ENCODE assay signal across 8 cellular contexts in the genomic region with DNA sequence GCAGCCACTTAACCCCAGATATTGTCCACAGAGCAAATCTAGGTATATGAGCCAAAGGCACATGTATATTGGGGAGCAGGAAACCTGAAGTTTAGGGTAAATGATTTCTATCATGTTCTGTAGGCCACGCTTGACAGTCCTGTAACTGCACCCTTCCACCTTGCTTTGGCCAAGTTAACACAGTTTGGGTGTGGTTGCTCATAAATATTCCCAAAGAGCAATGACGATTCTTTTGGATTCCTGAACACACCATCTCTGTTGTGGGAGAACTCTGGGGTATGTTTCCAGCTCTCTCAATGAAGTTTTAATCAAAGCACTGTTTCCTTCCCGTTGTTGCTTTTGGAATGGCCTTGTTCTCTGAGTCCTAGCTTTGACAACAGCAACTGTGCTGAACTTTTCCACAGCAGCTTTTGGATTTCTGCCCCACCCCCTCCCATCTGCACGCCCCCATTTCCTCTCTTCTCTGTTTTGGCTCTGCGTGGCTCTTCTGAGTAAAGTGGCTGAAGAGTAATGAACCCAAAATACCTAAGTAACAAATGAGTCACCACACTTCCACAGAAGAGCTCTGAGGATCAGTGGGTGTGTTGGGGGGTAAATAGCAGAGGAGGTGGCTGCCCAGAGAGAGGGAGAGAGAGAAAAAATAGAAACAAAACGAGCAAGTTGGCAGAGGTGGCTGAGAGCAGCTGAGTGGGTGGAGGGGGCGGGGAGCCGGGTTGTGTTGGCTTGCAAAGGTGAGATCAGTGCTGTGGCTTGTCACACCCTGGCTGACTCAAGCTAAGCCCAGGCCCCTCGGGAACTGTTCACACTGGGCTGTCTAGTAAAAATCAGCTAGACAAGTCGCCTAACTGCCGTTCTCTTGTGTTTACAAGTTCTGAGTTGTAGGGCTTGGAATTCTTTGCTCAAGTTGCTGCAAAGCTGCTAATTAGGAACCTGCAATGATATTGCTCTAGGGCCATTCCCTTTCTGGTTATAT. TPM values are rescaled to one million over a fixed set of nuclear protein-coding genes. Genes with fewer than 3 reads are reported as not detected.
DNase-seq lines count a peak whose midpoint lies in the region; TF ChIP-seq lines count a peak whose summit lies in the region.

No MANE protein-coding gene starts in this region.

- in situ Hi-C loops in GM13976 (cut with MboI; ENCODE audit: low sequenced_read_pairs, unreplicated experiment), result no loop called here

- H3K9ac ChIP-seq in MM.1S (ENCODE audit: low read length), result peak overlapping the region; percentile 37; the same call in 1 of the 2 replicates

- peak overlapping the region; percentile 57 for H3K4me3 Mint-ChIP-seq in activated CD4-positive, alpha-beta memory T cell treated with anti-CD3 and anti-CD28 coated beads, Interleukin-2, amount 10 ng/mL, durations not matched to agents 7 days and 5 days

- H3K4me3 ChIP-seq in HEK293 (ENCODE audit: low read depth, low read length), result peak overlapping the region; percentile 6; the same call in 1 of the 2 replicates
- no peak overlapping the region; the same call in 1 of the 2 replicates for H3K4me3 ChIP-seq in MM.1S (ENCODE audit: low read length)
- no peak overlapping the region for H3K4me3 ChIP-seq in effector memory CD4-positive, alpha-beta T cell (ENCODE audit: insufficient read depth, low read depth, low read length, poor library complexity, severe bottlenecking)
- no peak overlapping the region for H3K4me3 ChIP-seq in BE2C (ENCODE audit: low read depth, low read length)

- H3K4me1 Mint-ChIP-seq in activated CD4-positive, alpha-beta memory T cell treated with anti-CD3 and anti-CD28 coated beads, Interleukin-2, amount 10 ng/mL, durations not matched to agents 7 days and 5 days, result peaks cover 73% of the 10 kb centered on the region

- peak overlapping the region; percentile 61 for H3K27ac ChIP-seq in HEK293 (ENCODE audit: extremely low read depth, low read depth, low read length)
- H3K27ac ChIP-seq in MM.1S (ENCODE audit: low read length), result peak overlapping the region; percentile 73
- H3K27ac ChIP-seq in effector memory CD4-positive, alpha-beta T cell (ENCODE audit: insufficient read depth, low read length, poor library complexity, severe bottlenecking), result peak overlapping the region; percentile 54

- H3K9me3 Mint-ChIP-seq in activated CD4-positive, alpha-beta memory T cell treated with anti-CD3 and anti-CD28 coated beads, Interleukin-2, amount 10 ng/mL, durations not matched to agents 7 days and 5 days, result no peaks in the 10 kb centered on the region

- POLR2A ChIA-PET in HEK293 (lab: Yijun Ruan, JAX), result interaction anchor here (0.6 to 1.1 kb wide), 5 partner anchors 12 to 181 kb away, joined by 3 to 6 read pairs (median 4); a partner anchor contains a TSS
- POLR2A ChIA-PET in activated CD4-positive, alpha-beta memory T cell treated with anti-CD3 and anti-CD28 coated beads, Interleukin-2, amount 10 ng/mL, durations not matched to agents 7 days and 5 days (lab: Charles Lee), result interaction anchor here (0.7 to 16.1 kb wide), 41 partner anchors 10 to 1026 kb away, joined by 3 to 501 read pairs (median 5); a partner anchor contains a TSS

- peaks cover 2% of the 10 kb centered on the region for H3K36me3 Mint-ChIP-seq in activated CD4-positive, alpha-beta memory T cell treated with anti-CD3 and anti-CD28 coated beads, Interleukin-2, amount 10 ng/mL, durations not matched to agents 7 days and 5 days (ENCODE audit: low read depth)

- H3K9me2 ChIP-seq in MM.1S (replicated peaks; ENCODE audit: insufficient read depth, low read length), result no peaks in the 10 kb centered on the region

- CTCF ChIA-PET in HEK293 (lab: Yijun Ruan, JAX), result interaction anchor here (0.7 to 1.7 kb wide), 5 partner anchors 8 to 85 kb away, joined by 3 to 11 read pairs (median 3); no protein-coding TSS in a partner anchor
- CTCF ChIA-PET in activated CD4-positive, alpha-beta memory T cell treated with anti-CD3 and anti-CD28 coated beads, Interleukin-2, amount 10 ng/mL, durations not matched to agents 7 days and 5 days (lab: Charles Lee), result interaction anchor here (0.7 to 5.2 kb wide), 17 partner anchors 8 to 370 kb away, joined by 3 to 73 read pairs (median 4); a partner anchor contains a TSS

- no peaks in the 10 kb centered on the region for H3K9me3 ChIP-seq in HEK293 (ENCODE audit: control insufficient read depth, insufficient read depth, low read depth, low read length)
- no peaks in the 10 kb centered on the region for H3K9me3 ChIP-seq in MM.1S (replicated peaks; ENCODE audit: insufficient read depth, low read length)
- H3K9me3 ChIP-seq in effector memory CD4-positive, alpha-beta T cell (ENCODE audit: control insufficient read depth, low read length), result no peaks in the 10 kb centered on the region
- no peaks in the 10 kb centered on the region for H3K9me3 ChIP-seq in BE2C

- H3K4me1 ChIP-seq in HEK293 (ENCODE audit: control insufficient read depth, insufficient read depth, low read length) (peaks cover 12% of the 10 kb centered on the region), MM.1S (ENCODE audit: low read length) (peaks cover 31% of the 10 kb centered on the region), BE2C (peaks cover 12% of the 10 kb centered on the region)
- H3K4me1 ChIP-seq in effector memory CD4-positive, alpha-beta T cell (ENCODE audit: control insufficient read depth, insufficient read depth, low read length, poor library complexity, severe bottlenecking), result peaks cover 55% of the 10 kb centered on the region

- peak; percentile 56 for DNase-seq in GM13976 (ENCODE audit: low spot score)
- DNase-seq in MM.1S, result peak; percentile 60
- DNase-seq in activated CD4-positive, alpha-beta memory T cell treated with anti-CD3 and anti-CD28 coated beads, Interleukin-2, amount 10 ng/mL, durations not matched to agents 7 days and 5 days, result peak; percentile 97
- peak; percentile 61 to 86 (median 74) for DNase-seq in effector memory CD4-positive, alpha-beta T cell
- DNase-seq in midbrain (lab: John Stamatoyannopoulos, UW), result peak; percentile 28
- peak; percentile 91 to 95 for DNase-seq in stimulated activated CD8-positive, alpha-beta memory T cell treated with anti-CD3 and anti-CD28 coated beads, Interleukin-2, amount 100 ng/mL, for 48 hours (ENCODE audit: low read depth in 2 of 2)
- DNase-seq in BE2C, result no peak

- H3K27ac Mint-ChIP-seq in activated CD4-positive, alpha-beta memory T cell treated with anti-CD3 and anti-CD28 coated beads, Interleukin-2, amount 10 ng/mL, durations not matched to agents 7 days and 5 days, result peak overlapping the region; percentile 82

- H4K20me1 ChIP-seq in MM.1S (ENCODE audit: insufficient read depth, low read length), result no peaks in the 10 kb centered on the region

- H3K36me3 ChIP-seq in HEK293 (ENCODE audit: control insufficient read depth in 2 of 2, insufficient read depth in 1 of 2, low read length in 2 of 2), result no peaks in the 10 kb centered on the region
- H3K36me3 ChIP-seq in MM.1S (replicated peaks; ENCODE audit: insufficient read depth, low read length), result no peaks in the 10 kb centered on the region
- H3K36me3 ChIP-seq in effector memory CD4-positive, alpha-beta T cell (ENCODE audit: control insufficient read depth, insufficient read depth, low read length), result no peaks in the 10 kb centered on the region
- no peaks in the 10 kb centered on the region for H3K36me3 ChIP-seq in BE2C

- peak overlapping the region; percentile 55 for H3K4me2 ChIP-seq in MM.1S (ENCODE audit: low read depth, low read length)

- H3F3A ChIP-seq in MM.1S (ENCODE audit: insufficient read depth, low read length), result peaks cover 16% of the 10 kb centered on the region

- peak overlapping the region; percentile 61 for H2AFZ ChIP-seq in MM.1S (ENCODE audit: low read length)

- H3K27me3 ChIP-seq in MM.1S (replicated peaks; ENCODE audit: insufficient read depth, low read length) (no peaks in the 10 kb centered on the region), BE2C (no peaks in the 10 kb centered on the region)
- H3K27me3 ChIP-seq in effector memory CD4-positive, alpha-beta T cell (replicated peaks; ENCODE audit: control insufficient read depth, insufficient read depth, low read length, poor library complexity, severe bottlenecking), result no peaks in the 10 kb centered on the region

- no peak for TF ChIP-seq CTCF in GM13976 (IDR thresholded peaks at IDR 0.05; ENCODE audit: borderline replicate concordance, control extremely low read depth, extremely low read depth, insufficient read depth, missing control alignments)
- no peak for TF ChIP-seq CTCF in HEK293 (tag by site-specific recombination; IDR thresholded peaks at IDR 0.05)
- no peak for TF ChIP-seq CTCF in MM.1S (IDR thresholded peaks at IDR 0.05; ENCODE audit: low read length)
- TF ChIP-seq CTCF in BE2C (IDR thresholded peaks at IDR 0.05; ENCODE audit: low read depth, low read length), result no peak

- no peaks in the 10 kb centered on the region for H3K27me3 Mint-ChIP-seq in activated CD4-positive, alpha-beta memory T cell treated with anti-CD3 and anti-CD28 coated beads, Interleukin-2, amount 10 ng/mL, durations not matched to agents 7 days and 5 days

- no peaks in the 10 kb centered on the region for H3K79me2 ChIP-seq in MM.1S (ENCODE audit: low read length)

TF ChIP-seq in HEK293, 187 proteins besides CTCF, POLR2A, EP300 and RAD21 (continues in another document):
- peak; percentile 83 for TF ChIP-seq ZNF341 (tag by site-specific recombination; IDR thresholded peaks at IDR 0.05; ENCODE audit: low read depth)
- no peak for TF ChIP-seq ZNF175 (tag by site-specific recombination; IDR thresholded peaks at IDR 0.05)
- peak; percentile 79; the same call in 1 of the 2 replicates for TF ChIP-seq ZNF501 (tag by site-specific recombination; IDR thresholded peaks at IDR 0.05)
- TF ChIP-seq, protein P1, sequence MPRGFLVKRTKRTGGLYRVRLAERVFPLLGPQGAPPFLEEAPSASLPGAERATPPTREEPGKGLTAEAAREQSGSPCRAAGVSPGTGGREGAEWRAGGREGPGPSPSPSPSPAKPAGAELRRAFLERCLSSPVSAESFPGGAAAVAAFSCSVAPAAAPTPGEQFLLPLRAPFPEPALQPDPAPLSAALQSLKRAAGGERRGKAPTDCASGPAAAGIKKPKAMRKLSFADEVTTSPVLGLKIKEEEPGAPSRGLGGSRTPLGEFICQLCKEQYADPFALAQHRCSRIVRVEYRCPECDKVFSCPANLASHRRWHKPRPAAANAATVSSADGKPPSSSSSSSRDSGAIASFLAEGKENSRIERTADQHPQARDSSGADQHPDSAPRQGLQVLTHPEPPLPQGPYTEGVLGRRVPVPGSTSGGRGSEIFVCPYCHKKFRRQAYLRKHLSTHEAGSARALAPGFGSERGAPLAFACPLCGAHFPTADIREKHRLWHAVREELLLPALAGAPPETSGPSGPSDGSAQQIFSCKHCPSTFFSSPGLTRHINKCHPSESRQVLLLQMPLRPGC (tag by site-specific recombination; IDR thresholded peaks at IDR 0.05), result peak; percentile 76
- TF ChIP-seq KLF9 (tag by site-specific recombination; IDR thresholded peaks at IDR 0.05; ENCODE audit: low read depth), result peak; percentile 91
- TF ChIP-seq TCF7L2 (IDR thresholded peaks at IDR 0.05; ENCODE audit: borderline replicate concordance, low read depth, low read length), result no peak
- no peak for TF ChIP-seq ZNF514 (tag by site-specific recombination; IDR thresholded peaks at IDR 0.05)
- TF ChIP-seq YY1 (tag by site-specific recombination; IDR thresholded peaks at IDR 0.05), result no peak

RNA-seq across cellular contexts. Expression of a gene that starts 26.9 kb away (rescaled TPM):
- 100 to 1,000 TPM; 219 to 221 TPM for total RNA-seq in activated CD4-positive, alpha-beta memory T cell treated with anti-CD3 and anti-CD28 coated beads, Interleukin-2, amount 10 ng/mL, durations not matched to agents 7 days and 5 days
- 27.6 TPM for polyA plus RNA-seq in BE2C (2012; ENCODE audit: insufficient read depth, insufficient read length, low read depth)
